17 cellular contexts compared by ENCODE assay signal in the genomic region with DNA sequence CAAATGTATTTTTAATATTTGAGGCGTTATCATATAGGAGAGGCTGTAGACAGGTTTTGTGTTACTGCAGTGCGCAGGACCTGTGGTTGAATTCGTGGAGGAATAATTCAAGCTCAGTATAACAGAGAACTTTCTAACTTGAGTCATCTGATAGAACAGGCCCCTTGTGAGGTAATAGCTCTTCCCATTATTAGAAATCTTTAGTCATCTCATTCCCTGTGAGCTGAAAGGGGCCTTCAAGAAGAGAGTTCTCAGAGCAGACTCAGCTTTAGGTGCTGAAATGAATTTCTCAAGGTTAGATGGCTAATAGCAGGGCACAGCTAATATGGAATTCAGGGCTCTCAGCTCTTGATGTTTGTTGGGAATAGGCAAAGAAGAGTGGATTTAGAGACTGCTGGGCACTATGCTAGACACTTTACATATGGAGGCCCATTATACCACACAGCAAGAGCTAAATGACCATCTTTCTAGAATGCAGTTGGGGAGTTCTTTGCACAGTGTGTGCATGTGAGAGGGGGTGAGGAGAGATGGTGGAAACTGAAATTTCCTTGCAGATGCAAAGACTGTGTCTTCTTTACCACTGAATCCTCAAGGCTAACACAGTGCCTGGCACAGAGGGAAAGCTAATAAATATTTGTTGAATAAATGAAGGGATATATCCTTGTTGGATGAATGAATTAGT.
DNase-seq lines count a peak whose midpoint lies in the region; ATAC-seq, FAIRE-seq and TF ChIP-seq lines count a peak whose summit lies in the region.
"Had no signal": no experiment of that assay in that cellular context is flagged by ENCODE, and none has a peak within 500 bp of the region (broad histone marks: within the 10 kb centered on the region; RNA-seq: fewer than 3 reads in every experiment).

No MANE protein-coding gene starts in this region.

- peaks cover 0 to 7% of the 10 kb centered on the region in 2 donors for H3K9me3 Mint-ChIP-seq in stimulated activated naive CD8-positive, alpha-beta T cell treated with anti-CD3 and anti-CD28 coated beads, Interleukin-15, amount 100 ng/mL, for 72 hours
- H3K9me3 Mint-ChIP-seq: activated T-cell treated with anti-CD3 and anti-CD28 coated beads, Interleukin-2, amount 50 U/mL, for 4 hours had no signal

- no peak for DNase-seq in activated CD4-positive, CD25-positive, alpha-beta regulatory T cell treated with anti-CD3 and anti-CD28 coated beads, Interleukin-2, amount 50 U/mL, for 72 hours
- DNase-seq in epithelial cell of esophagus (ENCODE audit: low read depth) (peak; percentile 54), DMS 273 treated with DMSO at 0.1 percent for 48 hours (lab: John Stamatoyannopoulos, UW) (no peak), GM19239 (ENCODE audit: insufficient read length, low spot score) (no peak)
- DNase-seq in stimulated activated naive CD8-positive, alpha-beta T cell treated with anti-CD3 and anti-CD28 coated beads, Interleukin-15, amount 100 ng/mL, for 72 hours: no peak
- DNase-seq: 8988T; activated CD4-positive, alpha-beta T cell treated with anti-CD3 and anti-CD28 coated beads for 48 hours; activated T-cell treated with anti-CD3 and anti-CD28 coated beads, Interleukin-2, amount 50 U/mL, for 4 hours; amygdala; dorsolateral prefrontal cortex; Karpas-422; T-helper 17 cell had no signal

- H3K27me3 Mint-ChIP-seq in stimulated activated naive CD8-positive, alpha-beta T cell treated with anti-CD3 and anti-CD28 coated beads, Interleukin-15, amount 100 ng/mL, for 72 hours: no peaks in the 10 kb centered on the region
- H3K27me3 Mint-ChIP-seq: T-helper 17 cell had no signal

- no peak for TF ChIP-seq CTCF in epithelial cell of esophagus (IDR thresholded peaks at IDR 0.05; ENCODE audit: insufficient read depth, low read depth, low read length, missing control alignments)

- H3K4me3 ChIP-seq in epithelial cell of esophagus (ENCODE audit: low read length): no peak overlapping the region
- H3K4me3 ChIP-seq: dorsolateral prefrontal cortex, skin epidermis had no signal

- no peak for FAIRE-seq in GM19239 (lab: Jason Lieb, UNC)
- FAIRE-seq: RCC 7860 had no signal

- H3K4me3 Mint-ChIP-seq in stimulated activated naive CD8-positive, alpha-beta T cell treated with anti-CD3 and anti-CD28 coated beads, Interleukin-15, amount 100 ng/mL, for 72 hours: peak overlapping the region; percentile 7 to 9
- H3K4me3 Mint-ChIP-seq: activated T-cell treated with anti-CD3 and anti-CD28 coated beads, Interleukin-2, amount 50 U/mL, for 4 hours; T-helper 17 cell had no signal

- no peak overlapping the region for H3K27ac Mint-ChIP-seq in stimulated activated naive CD8-positive, alpha-beta T cell treated with anti-CD3 and anti-CD28 coated beads, Interleukin-15, amount 100 ng/mL, for 72 hours
- H3K27ac Mint-ChIP-seq: T-helper 17 cell had no signal

- H3K4me1 Mint-ChIP-seq in stimulated activated naive CD8-positive, alpha-beta T cell treated with anti-CD3 and anti-CD28 coated beads, Interleukin-15, amount 100 ng/mL, for 72 hours: peaks cover 32% of the 10 kb centered on the region

- peak; percentile 41 to 66 for ATAC-seq in activated CD4-positive, CD25-positive, alpha-beta regulatory T cell treated with anti-CD3 and anti-CD28 coated beads, Interleukin-2, amount 50 U/mL, for 24 hours
- ATAC-seq in HG03439 (IDR thresholded peaks at IDR 0.05; ENCODE audit: unreplicated experiment) (peak; percentile 85), GM21786 (IDR thresholded peaks at IDR 0.05; ENCODE audit: unreplicated experiment) (no peak)
- peak; percentile 74 for ATAC-seq in stimulated activated naive CD8-positive, alpha-beta T cell treated with anti-CD3 and anti-CD28 coated beads, Interleukin-15, amount 100 ng/mL, for 72 hours
- ATAC-seq: T-helper 17 cell had no signal
